ENCODE assay signal across 8 cellular contexts in the genomic region with DNA sequence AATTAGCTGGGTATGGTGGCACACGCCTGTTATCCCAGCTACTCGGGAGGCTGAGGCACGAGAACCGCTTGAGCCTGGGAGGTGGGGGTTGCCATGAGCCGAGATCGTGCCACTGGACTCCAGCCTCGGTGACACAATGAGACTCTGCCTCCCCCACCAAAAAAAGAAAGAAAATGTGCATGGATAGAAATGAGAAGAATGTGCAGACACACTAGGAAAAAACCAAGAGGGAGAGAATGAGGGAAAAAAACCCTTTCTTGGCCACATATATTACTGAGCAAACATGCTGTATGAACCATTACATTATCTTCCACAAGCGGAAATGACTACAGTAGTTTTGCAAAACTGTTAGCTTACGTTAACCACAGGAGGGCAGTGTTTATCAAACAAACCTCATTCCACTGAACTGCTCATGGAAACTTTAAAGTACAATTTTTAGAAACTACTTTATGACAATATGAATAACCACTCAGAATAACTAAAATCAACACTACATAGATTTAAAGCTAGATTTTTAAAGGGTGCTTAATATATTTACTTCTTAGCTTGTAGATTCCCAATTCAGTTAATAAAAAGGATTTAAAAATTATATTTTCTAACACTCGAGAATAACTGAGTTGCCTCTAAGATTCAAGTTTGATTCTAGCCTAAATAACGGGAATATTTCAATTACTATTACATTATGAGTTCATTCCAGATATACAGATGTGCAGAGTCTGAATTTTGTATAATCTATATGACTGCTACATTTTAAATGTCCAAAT. TPM values are rescaled to one million over a fixed set of nuclear protein-coding genes. Genes with fewer than 3 reads are reported as not detected.
DNase-seq lines count a peak whose midpoint lies in the region; ATAC-seq, FAIRE-seq and TF ChIP-seq lines count a peak whose summit lies in the region.

No MANE protein-coding gene starts in this region.

- H3K36me3 Mint-ChIP-seq in CD14-positive monocyte, result peaks cover 7 to 16% of the 10 kb centered on the region in 2 donors
- H3K36me3 Mint-ChIP-seq in activated T-helper 2 cell treated with anti-CD3 and anti-CD28 coated beads, Interferon-gamma antibody, Interleukin-2, Interleukin-4, amounts not matched to agents 10 μg/mL and 5 μg/mL and 100 μg/mL, durations not matched to agents 14 hours and 24 hours and 36 hours (ENCODE audit: low read depth), result peaks cover 19% of the 10 kb centered on the region

- no peaks in the 10 kb centered on the region for H3K9me3 Mint-ChIP-seq in CD14-positive monocyte
- H3K9me3 Mint-ChIP-seq in activated T-helper 2 cell treated with anti-CD3 and anti-CD28 coated beads, Interferon-gamma antibody, Interleukin-2, Interleukin-4, amounts not matched to agents 10 μg/mL and 5 μg/mL and 100 μg/mL, durations not matched to agents 14 hours and 24 hours and 36 hours, result peaks cover 5% of the 10 kb centered on the region

- peak overlapping the region; percentile 43 to 91 (median 87) for H3K27ac Mint-ChIP-seq in CD14-positive monocyte
- peak overlapping the region; percentile 85 for H3K27ac Mint-ChIP-seq in activated T-helper 2 cell treated with anti-CD3 and anti-CD28 coated beads, Interferon-gamma antibody, Interleukin-2, Interleukin-4, amounts not matched to agents 10 μg/mL and 5 μg/mL and 100 μg/mL, durations not matched to agents 14 hours and 24 hours and 36 hours

- ATAC-seq in HG03139 (IDR thresholded peaks at IDR 0.05; ENCODE audit: unreplicated experiment), result peak; percentile 71
- no peak for ATAC-seq in HG03196 (IDR thresholded peaks at IDR 0.05; ENCODE audit: unreplicated experiment)

- H3K4me1 Mint-ChIP-seq in CD14-positive monocyte, result peaks cover 37% of the 10 kb centered on the region
- H3K4me1 Mint-ChIP-seq in activated T-helper 2 cell treated with anti-CD3 and anti-CD28 coated beads, Interferon-gamma antibody, Interleukin-2, Interleukin-4, amounts not matched to agents 10 μg/mL and 5 μg/mL and 100 μg/mL, durations not matched to agents 14 hours and 24 hours and 36 hours (ENCODE audit: low read depth), result peaks cover 47% of the 10 kb centered on the region

- no peaks in the 10 kb centered on the region for H3K27me3 Mint-ChIP-seq in CD14-positive monocyte (ENCODE audit: low read depth in 3 of 3)
- no peaks in the 10 kb centered on the region for H3K27me3 Mint-ChIP-seq in activated T-helper 2 cell treated with anti-CD3 and anti-CD28 coated beads, Interferon-gamma antibody, Interleukin-2, Interleukin-4, amounts not matched to agents 10 μg/mL and 5 μg/mL and 100 μg/mL, durations not matched to agents 14 hours and 24 hours and 36 hours (ENCODE audit: low read depth)

- FAIRE-seq in GM18507 (lab: Jason Lieb, UNC), result peak; percentile 93

- no peak for DNase-seq in CD14-positive monocyte (ENCODE audit: low spot score)
- DNase-seq in GM18507 (ENCODE audit: extremely low spot score, insufficient read length, low read depth), result peak; percentile 35
- DNase-seq in NCI-H82 (lab: John Stamatoyannopoulos, UW), result peak; percentile 69
- DNase-seq in activated T-helper 2 cell treated with anti-CD3 and anti-CD28 coated beads, Interferon-gamma antibody, Interleukin-2, Interleukin-4, amounts not matched to agents 10 μg/mL and 5 μg/mL and 100 μg/mL, durations not matched to agents 14 hours and 24 hours and 36 hours (ENCODE audit: low spot score), result peak; percentile 25
- peak; percentile 70 for DNase-seq in germinal center (ENCODE audit: low spot score)
- DNase-seq in pons (ENCODE audit: low spot score), result peak; percentile 79

- peak; percentile 79 for TF ChIP-seq CTCF in CD14-positive monocyte (IDR thresholded peaks at IDR 0.05)

- intact Hi-C loops in CD14-positive monocyte (cut with micrococcal nuclease), result no loop called here
- intact Hi-C loops in activated T-helper 2 cell treated with anti-CD3 and anti-CD28 coated beads, Interferon-gamma antibody, Interleukin-2, Interleukin-4, amounts not matched to agents 10 μg/mL and 5 μg/mL and 100 μg/mL, durations not matched to agents 14 hours and 24 hours and 36 hours (cut with micrococcal nuclease), result loop anchor here (1.0 to 10.0 kb wide), 5 partner anchors 20 to 247 kb away; partner anchors contain the start of gene ASXL2

- peak overlapping the region; percentile 62 to 84 for H3K4me3 Mint-ChIP-seq in CD14-positive monocyte
- H3K4me3 Mint-ChIP-seq in activated T-helper 2 cell treated with anti-CD3 and anti-CD28 coated beads, Interferon-gamma antibody, Interleukin-2, Interleukin-4, amounts not matched to agents 10 μg/mL and 5 μg/mL and 100 μg/mL, durations not matched to agents 14 hours and 24 hours and 36 hours (ENCODE audit: low read depth), result peak overlapping the region; percentile 75

RNA-seq across cellular contexts. Expression of gene ASXL2, which starts 26.4 kb away (rescaled TPM):
- 10 to 100 TPM in 1 of 2 donors, 1 to 10 TPM in 1; 3.6 to 13.4 TPM for polyA plus RNA-seq in CD14-positive monocyte
- total RNA-seq in activated T-helper 2 cell treated with anti-CD3 and anti-CD28 coated beads, Interferon-gamma antibody, Interleukin-2, Interleukin-4, amounts not matched to agents 10 μg/mL and 5 μg/mL and 100 μg/mL, durations not matched to agents 14 hours and 24 hours and 36 hours, result 76.7 and 80.7 TPM in 2 replicates
